ENCODE assay signal across 22 cellular contexts in genomic region chr3:54827766-54828165, GRCh38.
"Had no signal": no experiment of that assay in that cellular context is flagged by ENCODE, and none has a peak within 500 bp of the region (broad histone marks: within the 10 kb centered on the region; RNA-seq: fewer than 3 reads in every experiment).

No MANE protein-coding gene starts in this region.

- DNase-seq: activated CD4-positive, alpha-beta T cell treated with anti-CD3 and anti-CD28 coated beads for 4 hours; activated CD8-positive, alpha-beta memory T cell treated with anti-CD3 and anti-CD28 coated beads, Interleukin-2, amount 50 U/mL, for 4 hours; activated CD8-positive, alpha-beta T cell treated with anti-CD3 and anti-CD28 coated beads for 36 hours; activated gamma-delta T cell treated with Interleukin-2 at 50 U/mL for 16 hours; activated naive CD4-positive, alpha-beta T cell treated with anti-CD3 and anti-CD28 coated beads, Interleukin-2, amount 50 U/mL, for 16 hours; activated naive CD8-positive, alpha-beta T cell treated with anti-CD3 and anti-CD28 coated beads, Interleukin-2, amount 10 ng/mL, durations not matched to agents 7 days and 5 days; activated T-cell treated with anti-CD3 and anti-CD28 coated beads, Interleukin-2, amount 50 U/mL, for 72 hours; aorta; central memory CD4-positive, alpha-beta T cell; NCI-H1092; NCI-H1436; NCI-H1694 treated with DMSO at 0.1 percent for 48 hours; NCI-H2029 treated with DMSO at 0.1 percent for 48 hours; NCI-H345; NCI-H510A treated with DMSO at 0.1 percent for 48 hours; NCI-H69; NK-92 treated with Interleukin-12 subunit alpha and Interleukin-12 subunit beta, amount 100 ng/mL, for 24 hours; OCI-M1; Peyer's patch; SHP77 had no signal

- H3K36me3 ChIP-seq: breast epithelium, Peyer's patch, SJSA1 had no signal

- H3K4me1 ChIP-seq: breast epithelium, Peyer's patch, SJSA1 had no signal

- H3K27ac ChIP-seq: breast epithelium, SJSA1 had no signal

- H3K27me3 ChIP-seq: breast epithelium, Peyer's patch, SJSA1 had no signal

- H3K4me3 ChIP-seq: breast epithelium, Peyer's patch, SJSA1 had no signal
